19 cellular contexts compared by ENCODE assay signal in the genomic region with DNA sequence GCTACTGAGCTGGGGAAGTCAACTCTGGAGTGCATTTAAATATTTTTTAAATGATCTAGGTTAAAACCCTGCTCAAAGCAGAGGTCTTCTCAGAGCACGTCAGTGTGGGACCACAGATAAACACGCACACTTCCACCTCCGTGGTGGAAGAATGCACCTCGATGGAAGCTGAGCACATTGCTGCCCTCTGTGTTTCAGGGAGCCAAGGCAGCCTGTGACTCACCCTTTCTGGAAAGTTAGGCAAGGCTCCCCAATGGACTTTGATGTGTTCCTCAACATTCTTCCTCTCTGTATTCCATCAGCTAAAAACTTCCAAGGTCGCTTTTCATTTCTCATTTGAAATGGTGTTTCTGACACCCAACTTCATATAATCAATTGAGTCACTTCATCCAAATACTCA.
DNase-seq lines count a peak whose midpoint lies in the region; ATAC-seq and TF ChIP-seq lines count a peak whose summit lies in the region.
"Had no signal": no experiment of that assay in that cellular context is flagged by ENCODE, and none has a peak within 500 bp of the region (broad histone marks: within the 10 kb centered on the region; RNA-seq: fewer than 3 reads in every experiment).

No MANE protein-coding gene starts in this region.

- H3K27me3 ChIP-seq in breast epithelium (peaks cover 0 to 3% of the 10 kb centered on the region in 2 donors), SJCRH30 (0 out of 2 replicates have a peak, but pooled peaks cover 4% of the 10 kb centered on the region)
- H3K27me3 ChIP-seq: BLaER1 had no signal

- POLR2A ChIA-PET in MCF 10A (lab: Yijun Ruan, JAX), result no interaction called here

- DNase-seq in MCF 10A (ENCODE audit: unreplicated experiment) (peak; percentile 35), breast epithelium (ENCODE audit: low spot score in 2 of 2) (no peak), choroid plexus epithelial cell (ENCODE audit: low read depth) (peak; percentile 6), islet precursor cell (peak; percentile 41), SJCRH30 (no peak), NCI-H524 treated with DMSO at 0.1 percent for 48 hours (lab: John Stamatoyannopoulos, UW) (no peak)
- DNase-seq: CD4-positive, alpha-beta memory T cell; DMS153; DMS79; GDM1; HCEC 1CT; IMR-90 had no signal

- H3K4me3 ChIP-seq in breast epithelium (no peak overlapping the region), choroid plexus epithelial cell (ENCODE audit: low read depth, low read length) (no peak overlapping the region), SJCRH30 (no peak overlapping the region)
- H3K4me3 ChIP-seq: A549, BLaER1, GM23338 had no signal

- no peak overlapping the region for H3K4me3 Mint-ChIP-seq in MCF 10A (ENCODE audit: unreplicated experiment)
- H3K4me3 Mint-ChIP-seq: CD14-positive monocyte; CD4-positive, alpha-beta memory T cell; GM23338 had no signal

- H3K27ac ChIP-seq in breast epithelium (no peak overlapping the region), SJCRH30 (no peak overlapping the region)
- H3K27ac ChIP-seq: 22Rv1, A549, BLaER1, HL-60 had no signal

- H3K36me3 ChIP-seq in breast epithelium (no peaks in the 10 kb centered on the region), SJCRH30 (no peaks in the 10 kb centered on the region)
- H3K36me3 ChIP-seq: BLaER1 had no signal

- H3K9me3 ChIP-seq in breast epithelium, result no peaks in the 10 kb centered on the region
- no peaks in the 10 kb centered on the region for H3K9me3 ChIP-seq in SJCRH30 (replicated peaks)
- H3K9me3 ChIP-seq: A549, BLaER1 had no signal

- no peaks in the 10 kb centered on the region for H3K36me3 Mint-ChIP-seq in MCF 10A (ENCODE audit: insufficient read depth, unreplicated experiment)
- H3K36me3 Mint-ChIP-seq: CD14-positive monocyte; CD4-positive, alpha-beta memory T cell had no signal

- peaks cover 59% of the 10 kb centered on the region for H3K27me3 Mint-ChIP-seq in MCF 10A (ENCODE audit: insufficient read depth, unreplicated experiment)

- peaks cover 6% of the 10 kb centered on the region for H3K4me1 Mint-ChIP-seq in MCF 10A (ENCODE audit: insufficient read depth, unreplicated experiment)
- H3K4me1 Mint-ChIP-seq: CD14-positive monocyte; CD4-positive, alpha-beta memory T cell had no signal

- no peak for TF ChIP-seq POLR2A in breast epithelium (IDR thresholded peaks at IDR 0.05)

- TF ChIP-seq CTCF in MCF 10A (IDR thresholded peaks at IDR 0.05; ENCODE audit: unreplicated experiment), result no peak
- no peak for TF ChIP-seq CTCF in breast epithelium (IDR thresholded peaks at IDR 0.05)
- no peak for TF ChIP-seq CTCF in choroid plexus epithelial cell (conservative IDR thresholded peaks at IDR 0.05; ENCODE audit: low read depth, low read length)

- no peaks in the 10 kb centered on the region for H3K9me3 Mint-ChIP-seq in MCF 10A (ENCODE audit: unreplicated experiment)
- H3K9me3 Mint-ChIP-seq: CD4-positive, alpha-beta memory T cell; GM23338 had no signal

- ATAC-seq in HG02588 (IDR thresholded peaks at IDR 0.05; ENCODE audit: unreplicated experiment), result no peak
- ATAC-seq: A549, GM23338 had no signal

- CTCF ChIA-PET in MCF 10A (lab: Yijun Ruan, JAX), result interaction anchor here (0.6 to 2.2 kb wide), 3 partner anchors 97 to 612 kb away, joined by 3 to 6 read pairs (median 4); no protein-coding TSS in a partner anchor

- H3K27ac Mint-ChIP-seq in MCF 10A (ENCODE audit: low read depth, unreplicated experiment), result no peak overlapping the region
- H3K27ac Mint-ChIP-seq: CD14-positive monocyte; CD4-positive, alpha-beta memory T cell; GM23338 had no signal

- no TSS peak for BruUV-seq in MCF 10A (replicated peaks; lab: Mats Ljungman, UMichigan)

- intact Hi-C loops in MCF 10A (cut with micrococcal nuclease) (no loop called here), breast epithelium (cut with DNase I; ENCODE audit: low total_unique reads) (no loop called here)

- no peaks in the 10 kb centered on the region for H3K4me1 ChIP-seq in breast epithelium
- H3K4me1 ChIP-seq in SJCRH30, result no peaks in the 10 kb centered on the region
- H3K4me1 ChIP-seq: A549 had no signal

Comparison
In these comparisons a context has a peak if more than half of its experiments do, and no peak if none do; other contexts are left out.
1. DNase-seq: peak in MCF 10A (single experiment), choroid plexus epithelial cell (single experiment) and islet precursor cell (single experiment); none in breast epithelium (0 of 2), SJCRH30 (0 of 2) and NCI-H524 treated with DMSO at 0.1 percent for 48 hours (single experiment).